15 cellular contexts compared by ENCODE assay signal in the genomic region with DNA sequence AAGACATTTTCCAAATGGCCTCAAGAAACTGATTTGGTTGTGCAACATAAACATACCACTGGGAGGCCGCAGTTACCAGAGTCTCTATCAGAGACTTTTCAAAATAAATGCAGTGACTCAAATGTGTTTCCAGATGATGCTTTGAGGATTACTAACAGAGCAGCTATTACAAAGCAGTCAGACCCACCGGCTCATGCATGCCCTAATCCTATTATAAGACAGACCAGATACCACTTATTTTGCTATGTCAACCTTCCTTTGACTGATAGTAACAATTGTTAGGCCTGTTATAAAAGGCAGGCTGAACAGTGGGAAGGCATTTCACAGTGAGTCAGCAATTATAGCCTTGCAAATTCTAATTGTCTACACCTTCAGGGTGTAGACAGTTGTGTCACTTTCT.
DNase-seq lines count a peak whose midpoint lies in the region; ATAC-seq and TF ChIP-seq lines count a peak whose summit lies in the region.
"Had no signal": no experiment of that assay in that cellular context is flagged by ENCODE, and none has a peak within 500 bp of the region (broad histone marks: within the 10 kb centered on the region; RNA-seq: fewer than 3 reads in every experiment).

No MANE protein-coding gene starts in this region.

- DNase-seq in A172 (ENCODE audit: low spot score): peak; percentile 39
- peak; percentile 46 for DNase-seq in GM04504 (ENCODE audit: low read depth)
- DNase-seq in fibroblast of the aortic adventitia (ENCODE audit: low read depth): peak; percentile 78
- no peak for DNase-seq in activated naive CD8-positive, alpha-beta T cell treated with anti-CD3 and anti-CD28 coated beads, Interleukin-2, amount 50 U/mL, for 24 hours
- DNase-seq in midbrain (lab: John Stamatoyannopoulos, UW): no peak
- DNase-seq in stimulated activated CD4-positive, alpha-beta T cell treated with anti-CD3 and anti-CD28 coated beads, Interleukin-1b, Interleukin-23, amount 100 ng/mL, for 48 hours: no peak
- DNase-seq in DMS 273 treated with DMSO at 0.1 percent for 48 hours (lab: John Stamatoyannopoulos, UW): no peak
- DNase-seq: NCI-H774; stimulated activated CD4-positive, alpha-beta T cell treated with anti-CD3 and anti-CD28 coated beads, Interleukin-15, amount 100 ng/mL, for 24 hours; SW 1271; uterus had no signal

- TF ChIP-seq CTCF in fibroblast of the aortic adventitia (IDR thresholded peaks at IDR 0.05; ENCODE audit: insufficient read depth, low read length): peak; percentile 31

- peaks cover 4% of the 10 kb centered on the region for H3K9me3 Mint-ChIP-seq in activated naive CD8-positive, alpha-beta T cell treated with anti-CD3 and anti-CD28 coated beads, Interleukin-2, amount 50 U/mL, for 24 hours
- H3K9me3 Mint-ChIP-seq: nephron had no signal

- ATAC-seq in SK-N-SH treated with all-trans-retinoic acid at 6 μM for 48 hours: peak; percentile 58; the same call in 1 of the 3 replicates
- ATAC-seq in activated naive CD8-positive, alpha-beta T cell treated with anti-CD3 and anti-CD28 coated beads, Interleukin-2, amount 50 U/mL, for 24 hours: no peak
- ATAC-seq: esophagus mucosa had no signal

- no peak overlapping the region for H3K27ac Mint-ChIP-seq in activated naive CD8-positive, alpha-beta T cell treated with anti-CD3 and anti-CD28 coated beads, Interleukin-2, amount 50 U/mL, for 24 hours
- H3K27ac Mint-ChIP-seq: nephron had no signal

- H3K36me3 Mint-ChIP-seq in activated naive CD8-positive, alpha-beta T cell treated with anti-CD3 and anti-CD28 coated beads, Interleukin-2, amount 50 U/mL, for 24 hours (ENCODE audit: low read depth): no peaks in the 10 kb centered on the region

- no peak overlapping the region for H3K4me3 Mint-ChIP-seq in activated naive CD8-positive, alpha-beta T cell treated with anti-CD3 and anti-CD28 coated beads, Interleukin-2, amount 50 U/mL, for 24 hours
- H3K4me3 Mint-ChIP-seq: nephron had no signal

- no peak overlapping the region for H3K4me3 ChIP-seq in fibroblast of the aortic adventitia (ENCODE audit: low read depth, low read length)
- H3K4me3 ChIP-seq: BLaER1, uterus had no signal

- H3K4me1 Mint-ChIP-seq in activated naive CD8-positive, alpha-beta T cell treated with anti-CD3 and anti-CD28 coated beads, Interleukin-2, amount 50 U/mL, for 24 hours: no peaks in the 10 kb centered on the region
- H3K4me1 Mint-ChIP-seq: nephron had no signal

- H3K27me3 Mint-ChIP-seq in activated naive CD8-positive, alpha-beta T cell treated with anti-CD3 and anti-CD28 coated beads, Interleukin-2, amount 50 U/mL, for 24 hours: peaks cover 1% of the 10 kb centered on the region

TF ChIP-seq in SK-N-SH treated with all-trans-retinoic acid at 6 μM for 48 hours, 23 proteins besides CTCF, POLR2A, EP300 and RAD21 (continues in another document):
- TF ChIP-seq PATZ1 (CRISPR knock-in tag; IDR thresholded peaks at IDR 0.05; ENCODE audit: borderline replicate concordance): no peak
- TF ChIP-seq SNAI2 (CRISPR knock-in tag; IDR thresholded peaks at IDR 0.05): peak; percentile 89
- TF ChIP-seq ZC3H10 (CRISPR knock-in tag; IDR thresholded peaks at IDR 0.05): no peak
- peak; percentile 57 for TF ChIP-seq ZNF8 (CRISPR knock-in tag; IDR thresholded peaks at IDR 0.05)
- peak; percentile 83; the same call in 1 of the 2 replicates for TF ChIP-seq CSRNP3 (CRISPR knock-in tag; IDR thresholded peaks at IDR 0.05)
- TF ChIP-seq PPARA (CRISPR knock-in tag; IDR thresholded peaks at IDR 0.05; ENCODE audit: borderline replicate concordance): 0 out of 2 replicates have a peak, but pooled peaks have one; percentile 21
- TF ChIP-seq ISL1 (CRISPR knock-in tag; IDR thresholded peaks at IDR 0.05): peak; percentile 96
- TF ChIP-seq TOX (CRISPR knock-in tag; IDR thresholded peaks at IDR 0.05; ENCODE audit: borderline replicate concordance): no peak
- TF ChIP-seq, protein P1, sequence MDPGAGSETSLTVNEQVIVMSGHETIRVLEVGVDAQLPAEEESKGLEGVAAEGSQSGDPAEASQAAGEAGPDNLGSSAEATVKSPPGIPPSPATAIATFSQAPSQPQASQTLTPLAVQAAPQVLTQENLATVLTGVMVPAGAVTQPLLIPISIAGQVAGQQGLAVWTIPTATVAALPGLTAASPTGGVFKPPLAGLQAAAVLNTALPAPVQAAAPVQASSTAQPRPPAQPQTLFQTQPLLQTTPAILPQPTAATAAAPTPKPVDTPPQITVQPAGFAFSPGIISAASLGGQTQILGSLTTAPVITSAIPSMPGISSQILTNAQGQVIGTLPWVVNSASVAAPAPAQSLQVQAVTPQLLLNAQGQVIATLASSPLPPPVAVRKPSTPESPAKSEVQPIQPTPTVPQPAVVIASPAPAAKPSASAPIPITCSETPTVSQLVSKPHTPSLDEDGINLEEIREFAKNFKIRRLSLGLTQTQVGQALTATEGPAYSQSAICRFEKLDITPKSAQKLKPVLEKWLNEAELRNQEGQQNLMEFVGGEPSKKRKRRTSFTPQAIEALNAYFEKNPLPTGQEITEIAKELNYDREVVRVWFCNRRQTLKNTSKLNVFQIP (CRISPR knock-in tag; IDR thresholded peaks at IDR 0.05; ENCODE audit: borderline replicate concordance, low read depth): no peak; the same call in 1 of the 2 replicates
- TF ChIP-seq ZNF70 (CRISPR knock-in tag; IDR thresholded peaks at IDR 0.05): no peak
- TF ChIP-seq GLIS3 (CRISPR knock-in tag; IDR thresholded peaks at IDR 0.05): peak; percentile 74; the same call in 1 of the 2 replicates
- TF ChIP-seq CREB5 (CRISPR knock-in tag; IDR thresholded peaks at IDR 0.05; ENCODE audit: low read depth): peak; percentile 64
- peak; percentile 96 for TF ChIP-seq TCF4 (CRISPR knock-in tag; IDR thresholded peaks at IDR 0.05; ENCODE audit: borderline replicate concordance)
- no peak for TF ChIP-seq ZNF565 (CRISPR knock-in tag; conservative IDR thresholded peaks at IDR 0.05; ENCODE audit: low read depth)
- 0 out of 2 replicates have a peak, but pooled peaks have one; percentile 38 for TF ChIP-seq CSDC2 (CRISPR knock-in tag; IDR thresholded peaks at IDR 0.05)
- TF ChIP-seq BACH2 (CRISPR knock-in tag; IDR thresholded peaks at IDR 0.05; ENCODE audit: borderline replicate concordance): peak; percentile 98; the same call in 1 of the 2 replicates
- peak; percentile 52 for TF ChIP-seq ZFP3 (CRISPR knock-in tag; IDR thresholded peaks at IDR 0.05)

Comparison
In these comparisons a context has a peak if more than half of its experiments do, and no peak if none do; other contexts are left out.
1. DNase-seq: peak in A172 (single experiment), GM04504 (single experiment) and fibroblast of the aortic adventitia (single experiment); none in activated naive CD8-positive, alpha-beta T cell treated with anti-CD3 and anti-CD28 coated beads, Interleukin-2, amount 50 U/mL, for 24 hours (single experiment), midbrain (single experiment), stimulated activated CD4-positive, alpha-beta T cell treated with anti-CD3 and anti-CD28 coated beads, Interleukin-1b, Interleukin-23, amount 100 ng/mL, for 48 hours (single experiment) and DMS 273 treated with DMSO at 0.1 percent for 48 hours (single experiment).